In the genomic region with DNA sequence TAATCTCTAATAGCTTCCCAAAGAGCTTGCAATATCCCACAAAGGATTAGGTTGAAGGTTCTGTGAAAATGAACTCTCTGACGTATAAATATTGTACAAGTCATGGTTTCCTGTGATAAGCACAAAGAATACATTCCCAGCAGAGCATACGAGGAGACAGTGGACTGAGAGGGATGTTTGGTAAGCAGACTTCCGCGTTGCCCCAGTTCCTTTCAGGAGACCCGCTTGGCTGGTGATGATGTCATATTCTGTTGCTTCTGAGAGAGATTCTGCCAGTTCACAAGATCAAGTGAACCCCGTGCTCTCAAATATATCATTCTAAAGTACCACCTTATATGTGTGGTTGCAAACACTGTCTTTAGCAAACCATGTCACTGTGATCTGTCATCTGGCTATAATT, we compare ENCODE assay signal across 14 cellular contexts.
A peak's percentile ranks its signal among the peaks of the same experiment; 100 is the strongest.
DNase-seq lines count a peak whose midpoint lies in the region; ATAC-seq, FAIRE-seq and TF ChIP-seq lines count a peak whose summit lies in the region.
"Had no signal": no experiment of that assay in that cellular context is flagged by ENCODE, and none has a peak within 500 bp of the region (broad histone marks: within the 10 kb centered on the region; RNA-seq: fewer than 3 reads in every experiment).

No MANE protein-coding gene starts in this region.

- no peak overlapping the region for H3K27ac Mint-ChIP-seq in brain
- no peak overlapping the region for H3K27ac Mint-ChIP-seq in CD4-positive, alpha-beta memory T cell
- H3K27ac Mint-ChIP-seq: activated naive CD4-positive, alpha-beta T cell treated with anti-CD3 and anti-CD28 coated beads for 36 hours had no signal

- peaks cover 0 to 4% (median 0%) of the 10 kb centered on the region in 5 experiments for H3K9me3 Mint-ChIP-seq in brain
- H3K9me3 Mint-ChIP-seq in CD4-positive, alpha-beta memory T cell, result peaks cover 0 to 2% (median 0%) of the 10 kb centered on the region in 8 donors
- H3K9me3 Mint-ChIP-seq: activated naive CD4-positive, alpha-beta T cell treated with anti-CD3 and anti-CD28 coated beads for 36 hours had no signal

- H3K27me3 Mint-ChIP-seq in brain, result no peaks in the 10 kb centered on the region
- H3K27me3 Mint-ChIP-seq in CD4-positive, alpha-beta memory T cell, result no peaks in the 10 kb centered on the region

- peak overlapping the region in 3 of 5 experiments; percentile 17 to 62 (median 25) for H3K4me3 Mint-ChIP-seq in brain
- peak overlapping the region in 2 of 8 donors; percentile 25 to 50 for H3K4me3 Mint-ChIP-seq in CD4-positive, alpha-beta memory T cell
- H3K4me3 Mint-ChIP-seq: activated naive CD4-positive, alpha-beta T cell treated with anti-CD3 and anti-CD28 coated beads for 36 hours had no signal

- no peaks in the 10 kb centered on the region for H3K4me1 ChIP-seq in right cardiac atrium (ENCODE audit: control insufficient read depth, insufficient read depth, low read length)
- no peaks in the 10 kb centered on the region for H3K4me1 ChIP-seq in CD4-positive, alpha-beta memory T cell (ENCODE audit: insufficient read depth, low read length)

- H3K27ac ChIP-seq in right cardiac atrium (ENCODE audit: low read length), result no peak overlapping the region
- H3K27ac ChIP-seq in CD4-positive, alpha-beta memory T cell (ENCODE audit: low read depth, low read length), result no peak overlapping the region

- POLR2A ChIA-PET in CD4-positive, alpha-beta memory T cell (lab: Charles Lee; ENCODE audit: partially characterized antibody), result interaction anchor here (1.0 kb wide), 1 partner anchor 14 kb away, joined by 3 read pairs; no protein-coding TSS in a partner anchor

- H3K4me3 ChIP-seq in right cardiac atrium (ENCODE audit: low read length), result peak overlapping the region; percentile 42
- no peak overlapping the region for H3K4me3 ChIP-seq in CD4-positive, alpha-beta memory T cell (ENCODE audit: low read length in 2 of 2)

- DNase-seq in right cardiac atrium, result no peak
- no peak for DNase-seq in Right ventricle myocardium superior
- peak; percentile 0 for DNase-seq in kidney glomerular epithelial cell (lab: John Stamatoyannopoulos, UW)
- DNase-seq in SIG-M5 (lab: John Stamatoyannopoulos, UW), result no peak
- no peak for DNase-seq in H54 (ENCODE audit: insufficient read length, low spot score)
- no peak for DNase-seq in DMS114 treated with DMSO at 0.1 percent for 48 hours (lab: John Stamatoyannopoulos, UW; ENCODE audit: unreplicated experiment)
- DNase-seq in CD4-positive, alpha-beta memory T cell, result no peak
- DNase-seq: activated CD4-positive, alpha-beta T cell treated with anti-CD3 and anti-CD28 coated beads, Interleukin-2, amount 50 U/mL, for 4 hours; activated naive CD4-positive, alpha-beta T cell treated with anti-CD3 and anti-CD28 coated beads for 36 hours; cortex of kidney; GDM1; NCI-H1048; NCI-H526 treated with DMSO at 0.1 percent for 48 hours had no signal

- H3K4me1 Mint-ChIP-seq in brain, result peaks cover 22% of the 10 kb centered on the region
- H3K4me1 Mint-ChIP-seq in CD4-positive, alpha-beta memory T cell, result peaks cover 0 to 6% (median 2%) of the 10 kb centered on the region in 4 donors

- no peaks in the 10 kb centered on the region for H3K9me3 ChIP-seq in right cardiac atrium (ENCODE audit: control insufficient read depth, low read length)
- no peaks in the 10 kb centered on the region for H3K9me3 ChIP-seq in CD4-positive, alpha-beta memory T cell (ENCODE audit: control insufficient read depth in 1 of 2, low read length in 2 of 2)

- WGBS in right cardiac atrium, result 26% methylated on average over 6 of the region's 6 CpGs

- no peaks in the 10 kb centered on the region for H3K36me3 ChIP-seq in CD4-positive, alpha-beta memory T cell (ENCODE audit: insufficient read depth, low read length)

- TF ChIP-seq CTCF in brain (conservative IDR thresholded peaks at IDR 0.05), result no peak

- peak in 1 of 2 donors; percentile 43 for ATAC-seq in right cardiac atrium
- ATAC-seq in Right ventricle myocardium superior (ENCODE audit: poor library complexity), result no peak

- no peaks in the 10 kb centered on the region for H3K27me3 ChIP-seq in right cardiac atrium (ENCODE audit: control insufficient read depth, insufficient read depth)
- H3K27me3 ChIP-seq in CD4-positive, alpha-beta memory T cell (ENCODE audit: insufficient read depth, low read length), result no peaks in the 10 kb centered on the region

- no peaks in the 10 kb centered on the region for H3K36me3 Mint-ChIP-seq in brain
- no peaks in the 10 kb centered on the region for H3K36me3 Mint-ChIP-seq in CD4-positive, alpha-beta memory T cell

- intact Hi-C loops in right cardiac atrium (cut with DNase I), result no loop called here
- intact Hi-C loops in Right ventricle myocardium superior (cut with DNase I), result no loop called here
- intact Hi-C loops in CD4-positive, alpha-beta memory T cell (cut with micrococcal nuclease), result no loop called here

- TF ChIP-seq POLR2A in H54 (IDR thresholded peaks at IDR 0.05; ENCODE audit: low read depth, low read length), result no peak

- no peak for FAIRE-seq in H54 (lab: Jason Lieb, UNC)

- CTCF ChIA-PET in CD4-positive, alpha-beta memory T cell (lab: Charles Lee; ENCODE audit: partially characterized antibody), result no interaction called here
